Comparison of ENCODE assay signal across 7 cellular contexts in the genomic region with DNA sequence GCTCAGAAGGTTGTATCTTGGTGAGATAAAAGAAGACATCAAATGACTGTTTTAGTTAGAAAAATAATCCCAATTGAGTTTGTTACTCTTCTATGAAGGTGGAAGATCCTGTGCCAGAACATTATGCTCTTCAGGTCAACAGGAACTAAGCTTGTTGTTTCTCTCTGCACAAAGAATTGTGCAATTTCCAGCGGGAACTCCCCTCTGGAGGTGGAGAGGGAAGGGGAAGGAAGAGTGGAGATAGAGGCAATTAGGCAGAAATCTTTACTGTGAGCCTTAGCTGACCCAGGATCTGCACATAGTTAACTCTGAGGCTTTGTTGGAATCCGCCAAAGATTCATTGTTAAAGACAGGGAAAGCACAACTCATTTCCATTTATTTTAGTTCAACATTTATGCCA.
DNase-seq lines count a peak whose midpoint lies in the region; ATAC-seq, FAIRE-seq and TF ChIP-seq lines count a peak whose summit lies in the region.
"Not testable (repeated sequence)": the region's sequence is repeated elsewhere in the genome, so short reads cannot be mapped to it uniquely, and the experiment has no call there.

No MANE protein-coding gene starts in this region.

- not testable (repeated sequence) for H3K4me1 ChIP-seq in HepG2 (ENCODE audit: insufficient read depth, low read length); mucosa of descending colon (ENCODE audit: low read depth); pancreas; aorta (ENCODE audit: control insufficient read depth in 1 of 2, insufficient read depth in 2 of 2, low read length in 2 of 2)

- not testable (repeated sequence) for FAIRE-seq in HepG2 (lab: Jason Lieb, UNC); pancreas (lab: Jason Lieb, UNC)

- not testable (repeated sequence) for H3K36me3 ChIP-seq in HepG2 (replicated peaks in 1 of 2; ENCODE audit: control insufficient read depth in 1 of 2, insufficient read depth in 2 of 2, low read length in 2 of 2); mucosa of descending colon (ENCODE audit: low read depth); pancreas; aorta (ENCODE audit: control insufficient read depth in 1 of 2, insufficient read depth in 2 of 2, low read length in 1 of 2)

- not testable (repeated sequence) for H3K4me3 ChIP-seq in HepG2 (replicated peaks in 1 of 3; ENCODE audit: insufficient read depth in 1 of 3, low read depth in 2 of 3, low read length in 3 of 3); mucosa of descending colon; pancreas; aorta (ENCODE audit: low read length in 2 of 2)

- H3K9me3 ChIP-seq in HepG2 (ENCODE audit: low read length); mucosa of descending colon; pancreas; aorta (ENCODE audit: control insufficient read depth, low read length): not testable (repeated sequence)

- H4K20me1 ChIP-seq in HepG2 (ENCODE audit: insufficient read depth, low read length), result not testable (repeated sequence)

- not testable (repeated sequence) for TF ChIP-seq EP300 in HepG2 (IDR thresholded peaks at IDR 0.05; ENCODE audit: low read depth in 2 of 2, low read length in 2 of 2); HepG2 (CRISPR knock-in tag; IDR thresholded peaks at IDR 0.05; ENCODE audit: borderline replicate concordance)

- CTCF ChIA-PET in HepG2 (lab: Yijun Ruan, JAX; ENCODE audit: low intra/inter-chr PET ratio, low total read pairs), result not testable (repeated sequence)

- H3K27ac ChIP-seq in HepG2 (ENCODE audit: extremely low read length, insufficient read depth, low read length); pancreas; aorta (ENCODE audit: low read depth in 1 of 2, low read length in 2 of 2): not testable (repeated sequence)

- POLR2A ChIA-PET in HepG2 (lab: Yijun Ruan, JAX), result not testable (repeated sequence)

- not testable (repeated sequence) for H3K27me3 ChIP-seq in HepG2 (ENCODE audit: control insufficient read depth in 1 of 2, insufficient read depth in 2 of 2, low read length in 2 of 2); pancreas; aorta (ENCODE audit: control insufficient read depth in 1 of 2, insufficient read depth in 2 of 2, low read length in 1 of 2)

- in situ Hi-C loops in HepG2 (cut with HindIII; ENCODE audit: extremely low pct_ligation_motif_present, low pct_unique_long_range_greater_than_20kb), result not testable (repeated sequence)

- intact Hi-C loops in Right ventricle myocardium superior (cut with DNase I); left ventricle myocardium superior (cut with micrococcal nuclease); HepG2 (cut with micrococcal nuclease; ENCODE audit: unreplicated experiment); mucosa of descending colon (cut with DNase I, micrococcal nuclease); pancreas (cut with DNase I); aorta (cut with DNase I): not testable (repeated sequence)

- H2AFZ ChIP-seq in HepG2 (ENCODE audit: low read length), result not testable (repeated sequence)

- TF ChIP-seq RAD21 in HepG2 (CRISPR knock-in tag; IDR thresholded peaks at IDR 0.05), result not testable (repeated sequence)

- not testable (repeated sequence) for H3K4me2 ChIP-seq in HepG2 (ENCODE audit: low read depth, low read length)

- not testable (repeated sequence) for DNase-seq in Right ventricle myocardium superior; left ventricle myocardium superior; HepG2 (ENCODE audit: low spot score); mucosa of descending colon; pancreas; aorta

- not testable (repeated sequence) for TF ChIP-seq CTCF in HepG2 (CRISPR knock-in tag; IDR thresholded peaks at IDR 0.05); mucosa of descending colon (IDR thresholded peaks at IDR 0.05); pancreas (IDR thresholded peaks at IDR 0.05)

- TF ChIP-seq POLR2A in HepG2 (IDR thresholded peaks at IDR 0.05; ENCODE audit: insufficient read depth in 1 of 2, low read depth in 2 of 2, low read length in 2 of 2), result not testable (repeated sequence)

- peak; percentile 13 for ATAC-seq in SK-N-SH treated with all-trans-retinoic acid at 6 μM for 48 hours
- peak; percentile 64 for ATAC-seq in Right ventricle myocardium superior (ENCODE audit: poor library complexity)
- ATAC-seq in left ventricle myocardium superior, result peak; percentile 74
- ATAC-seq in HepG2, result peak; percentile 73
- ATAC-seq in mucosa of descending colon, result peak; percentile 36
- ATAC-seq in pancreas, result peak in 3 of 4 donors; percentile 53 to 82 (median 75)
- peak; percentile 52 for ATAC-seq in aorta (ENCODE audit: low FRiP score)

- WGBS in HepG2 (ENCODE audit: low lambda C conversion rate), result 42% methylated on average over 2 of the region's 2 CpGs
- 71 to 82% methylated on average over 1 of the region's 2 CpGs for WGBS in pancreas, 2 donors
- whole genome bisulfite sequencing in aorta, 2 donors, result 75 to 88% methylated on average over 1 of the region's 2 CpGs

- not testable (repeated sequence) for H3K9ac ChIP-seq in HepG2 (ENCODE audit: insufficient read depth, low read depth, low read length)

- BruUV-seq in HepG2 (replicated peaks; lab: Mats Ljungman, UMichigan), result not testable (repeated sequence)

- H3K79me2 ChIP-seq in HepG2 (ENCODE audit: insufficient read depth, low read length), result not testable (repeated sequence)

Comparison
In these comparisons a context has a peak if more than half of its experiments do, and no peak if none do; other contexts are left out.
1. ATAC-seq: peak in every context shown above with its lines; median percentile 75 in pancreas; 74 in left ventricle myocardium superior; 73 in HepG2; 64 in Right ventricle myocardium superior; 52 in aorta; 36 in mucosa of descending colon; 13 in SK-N-SH treated with all-trans-retinoic acid at 6 μM for 48 hours.